1 cellular context compared by ENCODE assay signal in the genomic region with DNA sequence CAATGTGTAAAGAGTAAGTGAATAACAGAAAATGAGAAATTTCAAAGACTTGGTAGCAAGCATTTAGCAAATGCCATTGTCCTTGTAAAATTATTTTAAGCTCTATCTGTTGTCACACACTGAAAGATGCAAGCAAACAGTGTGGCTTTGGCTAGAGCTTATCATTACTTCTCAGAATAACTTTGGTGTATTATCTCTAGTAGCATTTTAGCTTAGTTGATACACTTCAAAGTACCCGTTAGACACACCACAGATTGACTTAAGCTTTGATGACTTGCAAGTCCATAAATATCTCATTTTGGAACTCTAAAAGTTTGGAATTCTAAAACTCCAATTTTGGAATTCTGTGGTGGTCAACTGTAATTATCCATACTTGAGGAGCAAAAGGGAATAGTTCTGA.
TF ChIP-seq lines count a peak whose summit lies in the region.

No MANE protein-coding gene starts in this region.

TF ChIP-seq in IMR-90, 13 proteins besides CTCF, POLR2A, EP300 and RAD21 (continued from another document):
- TF ChIP-seq, protein P1, sequence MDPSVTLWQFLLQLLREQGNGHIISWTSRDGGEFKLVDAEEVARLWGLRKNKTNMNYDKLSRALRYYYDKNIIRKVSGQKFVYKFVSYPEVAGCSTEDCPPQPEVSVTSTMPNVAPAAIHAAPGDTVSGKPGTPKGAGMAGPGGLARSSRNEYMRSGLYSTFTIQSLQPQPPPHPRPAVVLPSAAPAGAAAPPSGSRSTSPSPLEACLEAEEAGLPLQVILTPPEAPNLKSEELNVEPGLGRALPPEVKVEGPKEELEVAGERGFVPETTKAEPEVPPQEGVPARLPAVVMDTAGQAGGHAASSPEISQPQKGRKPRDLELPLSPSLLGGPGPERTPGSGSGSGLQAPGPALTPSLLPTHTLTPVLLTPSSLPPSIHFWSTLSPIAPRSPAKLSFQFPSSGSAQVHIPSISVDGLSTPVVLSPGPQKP (IDR thresholded peaks at IDR 0.05; ENCODE audit: borderline replicate concordance, low read depth, low read length): no peak
- TF ChIP-seq FOS (IDR thresholded peaks at IDR 0.05; ENCODE audit: low read depth, low read length) (no peak), RFX5 (IDR thresholded peaks at IDR 0.05; ENCODE audit: low read depth, low read length) (no peak), MAZ (IDR thresholded peaks at IDR 0.05; ENCODE audit: borderline replicate concordance, low read depth, low read length) (no peak), RCOR1 (IDR thresholded peaks at IDR 0.05; ENCODE audit: insufficient replicate concordance, low read length) (no peak), SMC3 (IDR thresholded peaks at IDR 0.05; ENCODE audit: low read depth, low read length) (no peak)
